ENCODE assay signal across 20 cellular contexts in the genomic region with DNA sequence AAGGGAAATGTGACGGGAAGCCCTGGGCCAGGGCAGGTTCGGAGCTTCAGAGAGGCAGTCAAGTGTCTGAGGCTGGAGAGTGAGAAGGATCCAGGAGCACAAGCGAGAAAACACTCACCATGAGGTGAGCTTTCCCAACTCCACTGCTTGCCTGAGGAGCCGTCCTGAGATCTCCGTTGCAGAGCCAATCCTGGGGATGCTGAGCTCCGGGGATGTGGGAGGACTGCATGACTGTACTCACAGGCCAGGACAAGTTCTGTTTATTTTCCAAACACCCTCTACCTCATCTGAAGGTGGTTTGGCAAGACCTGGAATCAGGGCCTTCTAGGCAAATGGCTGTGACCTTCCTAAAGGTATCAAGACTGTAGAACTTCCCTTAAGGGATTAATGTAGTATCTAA. TPM values are rescaled to one million over a fixed set of nuclear protein-coding genes. Genes with fewer than 3 reads are reported as not detected.
DNase-seq lines count a peak whose midpoint lies in the region; ATAC-seq and TF ChIP-seq lines count a peak whose summit lies in the region.
"Had no signal": no experiment of that assay in that cellular context is flagged by ENCODE, and none has a peak within 500 bp of the region (broad histone marks: within the 10 kb centered on the region; RNA-seq: fewer than 3 reads in every experiment).

No MANE protein-coding gene starts in this region.

- TF ChIP-seq CTCF in DND-41 (IDR thresholded peaks at IDR 0.05; ENCODE audit: borderline replicate concordance, extremely low read depth, low read length, poor library complexity, severe bottlenecking) (no peak), osteoblast (IDR thresholded peaks at IDR 0.05; ENCODE audit: extremely low read depth, low read depth, low read length) (no peak)

- no peaks in the 10 kb centered on the region for H3K27me3 ChIP-seq in DND-41 (ENCODE audit: insufficient read depth, low read length, poor library complexity)
- no peaks in the 10 kb centered on the region for H3K27me3 ChIP-seq in osteoblast (ENCODE audit: insufficient read depth, low read length)
- H3K27me3 ChIP-seq: heart right ventricle, right atrium auricular region had no signal

- H3K9ac ChIP-seq in DND-41 (ENCODE audit: low read depth, low read length), result peak overlapping the region; percentile 42

- ATAC-seq in DND-41 (ENCODE audit: insufficient read depth, low read depth) (no peak), esophagus mucosa (peak; percentile 98), HG03460 (IDR thresholded peaks at IDR 0.05; ENCODE audit: unreplicated experiment) (no peak), HG02884 (IDR thresholded peaks at IDR 0.05; ENCODE audit: unreplicated experiment) (no peak)
- ATAC-seq: activated T-cell treated with anti-CD3 and anti-CD28 coated beads, Interleukin-2, amount 50 U/mL, for 4 hours; heart right ventricle had no signal

- H3K4me1 ChIP-seq in DND-41 (ENCODE audit: insufficient read depth, low read length), result peaks cover 62% of the 10 kb centered on the region
- peaks cover 40% of the 10 kb centered on the region for H3K4me1 ChIP-seq in osteoblast (ENCODE audit: insufficient read depth, low read length)

- DNase-seq in DND-41 (peak; percentile 9), SW480 (ENCODE audit: low spot score) (peak; percentile 56), osteoblast (ENCODE audit: insufficient read length, low spot score, missing footprints) (no peak), DMS53 treated with DMSO at 0.1 percent for 48 hours (lab: John Stamatoyannopoulos, UW; ENCODE audit: unreplicated experiment) (no peak), NCI-H2107 (lab: John Stamatoyannopoulos, UW) (no peak)
- DNase-seq: activated CD4-positive, CD25-positive, alpha-beta regulatory T cell; activated naive CD4-positive, alpha-beta T cell treated with anti-CD3 and anti-CD28 coated beads, Interleukin-2, amount 10 ng/mL, durations not matched to agents 7 days and 5 days; activated T-cell treated with anti-CD3 and anti-CD28 coated beads, Interleukin-2, amount 50 U/mL, for 4 hours; aorta; GDM1; heart right ventricle; KG1; NCI-H1092 treated with DMSO at 0.1 percent for 48 hours; NCI-H526; stimulated activated CD4-positive, alpha-beta T cell treated with anti-CD3 and anti-CD28 coated beads, Interleukin-15, amount 100 ng/mL, for 24 hours; T1000 had no signal

- H4K20me1 ChIP-seq in DND-41 (ENCODE audit: insufficient read depth, low read length) (no peaks in the 10 kb centered on the region), osteoblast (ENCODE audit: insufficient read depth, low read length) (no peaks in the 10 kb centered on the region)

- no peaks in the 10 kb centered on the region for H3K36me3 ChIP-seq in DND-41 (ENCODE audit: insufficient read depth, low read length)
- peaks cover 5% of the 10 kb centered on the region for H3K36me3 ChIP-seq in osteoblast (ENCODE audit: insufficient read depth, low read length)
- H3K36me3 ChIP-seq: heart right ventricle, right atrium auricular region had no signal

- H3K27ac ChIP-seq in DND-41 (ENCODE audit: low read length) (peak overlapping the region; percentile 93), osteoblast (ENCODE audit: low read depth, low read length) (peak overlapping the region; percentile 65)
- H3K27ac ChIP-seq: heart right ventricle, right atrium auricular region had no signal

- no peaks in the 10 kb centered on the region for H3K9me3 ChIP-seq in DND-41 (ENCODE audit: insufficient read depth, low read length, severe bottlenecking)
- H3K9me3 ChIP-seq in osteoblast (ENCODE audit: low read depth, low read length), result no peaks in the 10 kb centered on the region
- H3K9me3 ChIP-seq: heart right ventricle, right atrium auricular region had no signal

- H3K4me3 ChIP-seq in DND-41 (ENCODE audit: low read depth in 1 of 2, low read length in 2 of 2) (peak overlapping the region in 1 of 2 experiments; percentile 53; a peak in 2 of 4 replicates), osteoblast (ENCODE audit: insufficient read depth, low read length) (no peak overlapping the region)
- H3K4me3 ChIP-seq: heart right ventricle, right atrium auricular region had no signal

- H3K79me2 ChIP-seq in DND-41 (ENCODE audit: insufficient read depth, low read length), result peaks cover 61% of the 10 kb centered on the region
- H3K79me2 ChIP-seq in osteoblast (ENCODE audit: insufficient read depth, low read length), result peaks cover 33% of the 10 kb centered on the region

- H2AFZ ChIP-seq in DND-41 (ENCODE audit: low read depth, low read length) (peak overlapping the region; percentile 40), osteoblast (ENCODE audit: low read length) (peak overlapping the region; percentile 39)

- H3K4me2 ChIP-seq in DND-41 (ENCODE audit: insufficient read depth, low read length) (peak overlapping the region; percentile 77), osteoblast (ENCODE audit: insufficient read depth, low read length) (peak overlapping the region; percentile 62)

RNA-seq across cellular contexts. Expression of a gene that starts 38.7 kb away (rescaled TPM):
- total RNA-seq in esophagus mucosa, result 15.0 TPM
- 10.9 and 11.9 TPM in 2 replicates for total RNA-seq in osteoblast

Comparison
In these comparisons a context has a peak if more than half of its experiments do, and no peak if none do; other contexts are left out.
1. DNase-seq: peak in DND-41 (single experiment) and SW480 (single experiment); none in osteoblast (single experiment), DMS53 treated with DMSO at 0.1 percent for 48 hours (single experiment) and NCI-H2107 (single experiment).